Comparison of ENCODE assay signal across 1 cellular context in genomic region chr16:86452451-86452850, GRCh38.
TF ChIP-seq lines count a peak whose summit lies in the region.

No MANE protein-coding gene starts in this region.

TF ChIP-seq in WTC11, 78 proteins besides CTCF, POLR2A, EP300 and RAD21 (continued from another document):
- TF ChIP-seq ARID4B (CRISPR knock-in tag; IDR thresholded peaks at IDR 0.05; ENCODE audit: borderline replicate concordance) (no peak), ZMAT4 (CRISPR knock-in tag; IDR thresholded peaks at IDR 0.05) (no peak), CDX4 (CRISPR knock-in tag; IDR thresholded peaks at IDR 0.05; ENCODE audit: borderline replicate concordance) (no peak)
